Comparison of ENCODE assay signal across 8 cellular contexts in the genomic region with DNA sequence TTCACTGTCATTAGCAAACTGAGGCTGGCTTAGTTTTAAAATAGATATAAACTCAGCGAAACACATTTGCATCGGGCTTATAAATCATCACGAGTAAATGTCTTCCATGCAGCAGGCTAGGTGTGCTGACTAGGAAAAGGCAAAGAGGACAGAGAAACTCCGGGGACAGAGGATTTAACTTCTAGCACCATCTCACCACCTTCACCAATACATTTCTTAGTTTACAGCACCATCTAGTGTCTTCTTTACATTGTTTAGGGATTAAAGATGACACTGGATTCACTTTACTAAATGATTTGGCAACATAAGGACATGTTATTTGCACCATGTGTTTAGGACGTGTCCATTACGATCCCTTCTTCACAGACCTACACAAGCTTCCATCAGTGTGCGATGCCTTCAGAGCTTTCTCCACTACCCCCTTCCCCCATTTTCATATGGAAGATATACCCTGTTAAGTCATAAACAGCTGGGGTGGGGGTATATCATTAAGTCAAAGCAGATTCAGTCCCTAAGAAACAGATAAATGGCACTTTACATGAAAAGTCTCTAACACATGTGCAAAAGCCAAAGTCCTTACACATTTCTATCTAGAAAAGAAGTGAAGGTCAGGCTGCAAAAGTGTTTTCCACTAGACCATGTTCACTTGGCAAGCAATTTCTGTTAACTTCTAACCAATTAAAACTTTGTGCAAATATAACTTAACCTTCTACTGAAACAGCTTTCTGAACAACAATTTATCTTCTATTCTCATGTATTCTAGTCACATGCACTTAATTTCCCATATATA.
A peak's percentile ranks its signal among the peaks of the same experiment; 100 is the strongest.
DNase-seq lines count a peak whose midpoint lies in the region; ATAC-seq lines count a peak whose summit lies in the region.

No MANE protein-coding gene starts in this region.

- ATAC-seq in GM19395 (IDR thresholded peaks at IDR 0.05; ENCODE audit: unreplicated experiment) (peak; percentile 69), HG03039 (IDR thresholded peaks at IDR 0.05; ENCODE audit: unreplicated experiment) (no peak), HG03025 (IDR thresholded peaks at IDR 0.05; ENCODE audit: low FRiP score, unreplicated experiment) (no peak)

- DNase-seq in CD1c-positive myeloid dendritic cell (ENCODE audit: extremely low spot score): peak; percentile 65
- peak; percentile 52 for DNase-seq in HuH-7 (ENCODE audit: low spot score)
- DNase-seq in NOMO-1 (lab: John Stamatoyannopoulos, UW; ENCODE audit: unreplicated experiment in 2 of 2): peak; percentile 44 to 59
- peak; percentile 17 for DNase-seq in dedifferentiated amniotic fluid mesenchymal stem cell (ENCODE audit: extremely low spot score)
- DNase-seq in middle frontal gyrus (ENCODE audit: extremely low spot score, low spot score): peak; percentile 68

Comparison
In these comparisons a context has a peak if more than half of its experiments do, and no peak if none do; other contexts are left out.
1. DNase-seq: peak in every context shown above with its lines; median percentile 68 in middle frontal gyrus; 65 in CD1c-positive myeloid dendritic cell; 52 in HuH-7; 52 in NOMO-1; 17 in dedifferentiated amniotic fluid mesenchymal stem cell.